Comparison of ENCODE assay signal across 17 cellular contexts in the genomic region with DNA sequence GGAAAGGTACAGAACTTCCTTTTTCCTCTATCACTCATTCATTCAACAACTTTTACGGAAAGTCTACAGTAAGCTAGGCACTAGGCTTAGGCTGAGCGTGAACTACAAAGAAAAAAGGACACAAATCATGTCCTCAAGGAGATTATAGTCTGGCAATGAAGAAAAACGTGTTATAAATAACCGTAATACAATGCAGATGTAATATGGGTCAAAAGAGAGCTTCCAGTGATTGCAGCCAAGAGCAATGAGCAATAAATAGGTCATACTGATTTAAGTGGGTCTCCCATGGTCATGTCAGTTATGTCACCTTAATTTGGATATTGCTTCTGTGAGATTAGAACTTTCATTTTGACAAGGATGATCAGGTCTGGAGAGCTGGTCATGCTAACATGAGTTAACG.
DNase-seq lines count a peak whose midpoint lies in the region; ATAC-seq, FAIRE-seq and TF ChIP-seq lines count a peak whose summit lies in the region.
"Had no signal": no experiment of that assay in that cellular context is flagged by ENCODE, and none has a peak within 500 bp of the region (broad histone marks: within the 10 kb centered on the region; RNA-seq: fewer than 3 reads in every experiment).

No MANE protein-coding gene starts in this region.

- dilution Hi-C loops in keratinocyte (cut with MboI; ENCODE audit: extremely low pct_ligation_motif_present, low sequenced_read_pairs): no loop called here

- TF ChIP-seq CTCF in endothelial cell (IDR thresholded peaks at IDR 0.05; ENCODE audit: unreplicated experiment) (no peak), keratinocyte (optimal IDR thresholded peaks at IDR 0.05 in 1 of 3, IDR thresholded peaks at IDR 0.05 in 1 of 3, conservative IDR thresholded peaks at IDR 0.05 in 1 of 3; ENCODE audit: extremely low read depth in 1 of 3, insufficient read depth in 2 of 3, low read length in 3 of 3) (no peak), MM.1S (IDR thresholded peaks at IDR 0.05; ENCODE audit: low read length) (no peak)

- H2AFZ ChIP-seq in keratinocyte (ENCODE audit: control insufficient read depth, low read length) (no peak overlapping the region), MM.1S (ENCODE audit: low read length) (no peak overlapping the region)
- H2AFZ ChIP-seq: GM23338, PC-9 had no signal

- H3K4me1 ChIP-seq in keratinocyte (ENCODE audit: control insufficient read depth, extremely low read depth, insufficient read depth, low read length) (peaks cover 36% of the 10 kb centered on the region), subcutaneous abdominal adipose tissue (ENCODE audit: control insufficient read depth in 5 of 5, insufficient read depth in 5 of 5, low read length in 5 of 5) (peaks cover 2 to 21% (median 17%) of the 10 kb centered on the region in 5 donors), MM.1S (ENCODE audit: low read length) (peaks cover 9% of the 10 kb centered on the region)

- no peak for DNase-seq in T-helper 2 cell treated with Interferon-gamma antibody and Interleukin-4, amounts not matched to agents 5 μg/mL and 100 μg/mL, for 36 hours (ENCODE audit: low spot score)
- DNase-seq in T-helper 2 cell (no peak), endothelial cell (ENCODE audit: low spot score) (no peak), keratinocyte (ENCODE audit: low read depth, low spot score) (no peak), MM.1S (no peak), NCI-H2029 treated with DMSO at 0.1 percent for 48 hours (lab: John Stamatoyannopoulos, UW) (no peak)
- DNase-seq in activated T-cell treated with anti-CD3 and anti-CD28 coated beads, Interleukin-2, amount 50 U/mL, for 72 hours: no peak
- DNase-seq: C1 segment of cervical spinal cord, KG1, NCI-H1048, NCI-H146, NCI-H2081 treated with DMSO at 0.1 percent for 48 hours, NCI-H510A treated with DMSO at 0.1 percent for 48 hours had no signal

- no peaks in the 10 kb centered on the region for H3K9me1 ChIP-seq in keratinocyte (ENCODE audit: control insufficient read depth, extremely low read depth, insufficient read depth, low read length)

- H3K9me3 ChIP-seq in keratinocyte (ENCODE audit: control insufficient read depth, low read depth, low read length) (no peaks in the 10 kb centered on the region), subcutaneous abdominal adipose tissue (ENCODE audit: control insufficient read depth in 5 of 5, low read length in 5 of 5) (no peaks in the 10 kb centered on the region), MM.1S (replicated peaks; ENCODE audit: insufficient read depth, low read length) (no peaks in the 10 kb centered on the region)
- H3K9me3 ChIP-seq: SJSA1 had no signal

- H3K79me2 ChIP-seq in keratinocyte (ENCODE audit: control insufficient read depth, insufficient read depth, low read length): no peaks in the 10 kb centered on the region
- H3K79me2 ChIP-seq in MM.1S (ENCODE audit: low read length): no peaks in the 10 kb centered on the region

- no peaks in the 10 kb centered on the region for H3K9me3 Mint-ChIP-seq in T-helper 2 cell treated with Interferon-gamma antibody and Interleukin-4, amounts not matched to agents 5 μg/mL and 100 μg/mL, for 36 hours
- H3K9me3 Mint-ChIP-seq in endothelial cell (ENCODE audit: unreplicated experiment): no peaks in the 10 kb centered on the region
- H3K9me3 Mint-ChIP-seq in activated T-cell treated with anti-CD3 and anti-CD28 coated beads, Interleukin-2, amount 50 U/mL, for 72 hours: peaks cover 0 to 2% of the 10 kb centered on the region in 2 donors
- H3K9me3 Mint-ChIP-seq: GM23338 had no signal

- H3K27me3 ChIP-seq in keratinocyte (ENCODE audit: control insufficient read depth, extremely low read depth, insufficient read depth, low read length) (no peaks in the 10 kb centered on the region), subcutaneous abdominal adipose tissue (ENCODE audit: control insufficient read depth in 5 of 5, insufficient read depth in 4 of 5, low read length in 5 of 5) (no peaks in the 10 kb centered on the region), MM.1S (replicated peaks; ENCODE audit: insufficient read depth, low read length) (no peaks in the 10 kb centered on the region)
- H3K27me3 ChIP-seq: SJSA1 had no signal

- peaks cover 45% of the 10 kb centered on the region for H3K36me3 Mint-ChIP-seq in T-helper 2 cell treated with Interferon-gamma antibody and Interleukin-4, amounts not matched to agents 5 μg/mL and 100 μg/mL, for 36 hours (ENCODE audit: low read depth)
- peaks cover 14% of the 10 kb centered on the region for H3K36me3 Mint-ChIP-seq in endothelial cell (ENCODE audit: low read depth, unreplicated experiment)
- peaks cover 0 to 1% of the 10 kb centered on the region in 2 donors for H3K36me3 Mint-ChIP-seq in activated T-cell treated with anti-CD3 and anti-CD28 coated beads, Interleukin-2, amount 50 U/mL, for 72 hours (ENCODE audit: insufficient read depth in 2 of 2)

- H3K36me3 ChIP-seq in keratinocyte (ENCODE audit: control insufficient read depth in 2 of 2, extremely low read depth in 1 of 2, insufficient read depth in 2 of 2, low read length in 2 of 2) (peaks cover 0 to 5% of the 10 kb centered on the region in 2 experiments), subcutaneous abdominal adipose tissue (ENCODE audit: control insufficient read depth in 5 of 5, insufficient read depth in 5 of 5, low read length in 5 of 5) (peaks cover 0 to 7% (median 5%) of the 10 kb centered on the region in 5 donors), MM.1S (replicated peaks; ENCODE audit: insufficient read depth, low read length) (no peaks in the 10 kb centered on the region)
- H3K36me3 ChIP-seq: SJSA1 had no signal

- peak; percentile 5 for FAIRE-seq in keratinocyte (lab: Jason Lieb, UNC)

- H4K20me1 ChIP-seq in keratinocyte (ENCODE audit: control insufficient read depth, extremely low read depth, insufficient read depth, low read length) (no peaks in the 10 kb centered on the region), MM.1S (ENCODE audit: insufficient read depth, low read length) (no peaks in the 10 kb centered on the region)

- peaks cover 44% of the 10 kb centered on the region for H3K4me1 Mint-ChIP-seq in T-helper 2 cell treated with Interferon-gamma antibody and Interleukin-4, amounts not matched to agents 5 μg/mL and 100 μg/mL, for 36 hours (ENCODE audit: low read depth)
- H3K4me1 Mint-ChIP-seq in endothelial cell (ENCODE audit: unreplicated experiment): peaks cover 55% of the 10 kb centered on the region
- peaks cover 22% of the 10 kb centered on the region for H3K4me1 Mint-ChIP-seq in activated T-cell treated with anti-CD3 and anti-CD28 coated beads, Interleukin-2, amount 50 U/mL, for 72 hours (ENCODE audit: low read depth)

- H3K4me3 ChIP-seq in keratinocyte (ENCODE audit: control insufficient read depth in 2 of 3, extremely low read depth in 1 of 3, insufficient read depth in 2 of 3, low read depth in 1 of 3, low read length in 3 of 3) (no peak overlapping the region), subcutaneous abdominal adipose tissue (ENCODE audit: low read depth in 1 of 5, low read length in 5 of 5) (no peak overlapping the region), MM.1S (ENCODE audit: low read length) (no peak overlapping the region)
- H3K4me3 ChIP-seq: GM23338, PC-9, SJSA1 had no signal

- no peaks in the 10 kb centered on the region for H3K27me3 Mint-ChIP-seq in T-helper 2 cell treated with Interferon-gamma antibody and Interleukin-4, amounts not matched to agents 5 μg/mL and 100 μg/mL, for 36 hours (ENCODE audit: low read depth)
- H3K27me3 Mint-ChIP-seq in endothelial cell (ENCODE audit: unreplicated experiment): peaks cover 6% of the 10 kb centered on the region
- H3K27me3 Mint-ChIP-seq in activated T-cell treated with anti-CD3 and anti-CD28 coated beads, Interleukin-2, amount 50 U/mL, for 72 hours (ENCODE audit: low read depth): no peaks in the 10 kb centered on the region

- no peak for ATAC-seq in activated T-cell treated with anti-CD3 and anti-CD28 coated beads, Interleukin-2, amount 50 U/mL, for 72 hours (replicated peaks in 1 of 2)
- ATAC-seq: GM23338 had no signal

- H3K4me2 ChIP-seq in keratinocyte (ENCODE audit: control insufficient read depth, extremely low read depth, insufficient read depth, low read depth, low read length) (no peak overlapping the region), MM.1S (ENCODE audit: low read depth, low read length) (no peak overlapping the region)
- H3K4me2 ChIP-seq: GM23338, PC-9 had no signal

- H3K9ac ChIP-seq in keratinocyte (ENCODE audit: control insufficient read depth, extremely low read depth, insufficient read depth, low read length) (no peak overlapping the region), subcutaneous abdominal adipose tissue (ENCODE audit: low read length in 5 of 5) (peak overlapping the region in 1 of 5 donors; percentile 61), MM.1S (ENCODE audit: low read length) (no peak overlapping the region)

- no peaks in the 10 kb centered on the region for H3F3A ChIP-seq in MM.1S (ENCODE audit: insufficient read depth, low read length)

- H3K27ac ChIP-seq in keratinocyte (ENCODE audit: control insufficient read depth, insufficient read depth, low read length): peak overlapping the region; percentile 38
- H3K27ac ChIP-seq in subcutaneous abdominal adipose tissue (ENCODE audit: low read depth, low read length): peak overlapping the region; percentile 73
- H3K27ac ChIP-seq in MM.1S (ENCODE audit: low read length): no peak overlapping the region
- H3K27ac ChIP-seq: SJSA1 had no signal

- no peaks in the 10 kb centered on the region for H3K9me2 ChIP-seq in MM.1S (replicated peaks; ENCODE audit: insufficient read depth, low read length)

- no peak overlapping the region for H3K4me3 Mint-ChIP-seq in T-helper 2 cell treated with Interferon-gamma antibody and Interleukin-4, amounts not matched to agents 5 μg/mL and 100 μg/mL, for 36 hours
- H3K4me3 Mint-ChIP-seq in endothelial cell (ENCODE audit: unreplicated experiment): no peak overlapping the region
- H3K4me3 Mint-ChIP-seq in activated T-cell treated with anti-CD3 and anti-CD28 coated beads, Interleukin-2, amount 50 U/mL, for 72 hours: no peak overlapping the region
- H3K4me3 Mint-ChIP-seq: GM23338 had no signal

- peak overlapping the region; percentile 4 for H3K27ac Mint-ChIP-seq in T-helper 2 cell treated with Interferon-gamma antibody and Interleukin-4, amounts not matched to agents 5 μg/mL and 100 μg/mL, for 36 hours
- peak overlapping the region; percentile 62 for H3K27ac Mint-ChIP-seq in endothelial cell (ENCODE audit: unreplicated experiment)
- no peak overlapping the region for H3K27ac Mint-ChIP-seq in activated T-cell treated with anti-CD3 and anti-CD28 coated beads, Interleukin-2, amount 50 U/mL, for 72 hours
- H3K27ac Mint-ChIP-seq: GM23338 had no signal
